33 cellular contexts compared by ENCODE assay signal in genomic region chr4:27121830-27122229, GRCh38.
"Had no signal": no experiment of that assay in that cellular context is flagged by ENCODE, and none has a peak within 500 bp of the region (broad histone marks: within the 10 kb centered on the region; RNA-seq: fewer than 3 reads in every experiment).

No MANE protein-coding gene starts in this region.

- DNase-seq: activated CD4-positive, alpha-beta memory T cell treated with anti-CD3 and anti-CD28 coated beads for 36 hours; activated CD4-positive, alpha-beta T cell treated with anti-CD3 and anti-CD28 coated beads for 36 hours; activated CD4-positive, alpha-beta T cell treated with anti-CD3 and anti-CD28 coated beads, Interleukin-2, amount 10 ng/mL, durations not matched to agents 7 days and 5 days; activated CD8-positive, alpha-beta memory T cell treated with anti-CD3 and anti-CD28 coated beads, Interleukin-2, amount 50 U/mL, for 4 hours; activated gamma-delta T cell treated with Interleukin-2 at 50 U/mL for 16 hours; activated naive CD4-positive, alpha-beta T cell treated with anti-CD3 and anti-CD28 coated beads for 36 hours; activated T-cell treated with anti-CD3 and anti-CD28 coated beads for 4 hours; activated T-cell treated with anti-CD3 and anti-CD28 coated beads, Interleukin-2, amount 50 U/mL, for 4 hours; adrenal gland; body of pancreas; caudate nucleus; cerebellar nuclear complex; Karpas-422; KBM-7; MG63; NCI-H1048; NCI-H1105 treated with DMSO at 0.1 percent for 48 hours; NCI-H1436; NCI-H1694; NCI-H1930; NCI-H345; NCI-H524 treated with DMSO at 0.1 percent for 48 hours; NK-92 treated with Interleukin-12 subunit alpha and Interleukin-12 subunit beta, amount 100 ng/mL, for 24 hours; PC-3; Peyer's patch; RPMI8226; SHP77 treated with DMSO at 0.1 percent for 48 hours; T-cell; T-helper 17 cell had no signal

- H3K4me3 Mint-ChIP-seq: activated CD4-positive, alpha-beta memory T cell treated with anti-CD3 and anti-CD28 coated beads for 36 hours; activated CD4-positive, alpha-beta T cell treated with anti-CD3 and anti-CD28 coated beads for 36 hours; activated CD4-positive, alpha-beta T cell treated with anti-CD3 and anti-CD28 coated beads, Interleukin-2, amount 10 ng/mL, durations not matched to agents 7 days and 5 days; activated naive CD4-positive, alpha-beta T cell treated with anti-CD3 and anti-CD28 coated beads for 36 hours; activated T-cell treated with anti-CD3 and anti-CD28 coated beads, Interleukin-2, amount 50 U/mL, for 4 hours; activated T-helper 1 cell treated with anti-CD3 and anti-CD28 coated beads, Interleukin-12 subunit alpha, Interleukin-12 subunit beta, Interleukin-2, Interleukin-4 antibody, amounts not matched to agents 30 ng/mL and 10 ng/mL and 1 ng/mL, durations not matched to agents 14 hours and 24 hours and 36 hours; T-cell; T-helper 17 cell had no signal

- H3K4me3 ChIP-seq: adrenal gland, body of pancreas, MG63, Peyer's patch had no signal

- H3K27ac ChIP-seq: adrenal gland, body of pancreas, Peyer's patch had no signal

- H3K4me1 Mint-ChIP-seq: activated CD4-positive, alpha-beta T cell treated with anti-CD3 and anti-CD28 coated beads for 36 hours; activated CD4-positive, alpha-beta T cell treated with anti-CD3 and anti-CD28 coated beads, Interleukin-2, amount 10 ng/mL, durations not matched to agents 7 days and 5 days; T-cell; T-helper 17 cell had no signal

- H3K4me1 ChIP-seq: adrenal gland, body of pancreas had no signal

- ATAC-seq: activated CD4-positive, alpha-beta T cell treated with anti-CD3 and anti-CD28 coated beads for 36 hours; activated CD4-positive, CD25-positive, alpha-beta regulatory T cell treated with anti-CD3 and anti-CD28 coated beads, Interleukin-2, amount 50 U/mL, for 24 hours; activated naive CD4-positive, alpha-beta T cell treated with anti-CD3 and anti-CD28 coated beads, Interleukin-2, amount 50 U/mL, for 72 hours; activated T-cell treated with anti-CD3 and anti-CD28 coated beads, Interleukin-2, amount 50 U/mL, for 4 hours; body of pancreas; PC-3; SK-N-SH treated with all-trans-retinoic acid at 6 μM for 48 hours; T-cell; T-helper 17 cell had no signal

- H3K9me3 Mint-ChIP-seq: activated CD4-positive, alpha-beta memory T cell treated with anti-CD3 and anti-CD28 coated beads for 36 hours; activated CD4-positive, alpha-beta T cell treated with anti-CD3 and anti-CD28 coated beads, Interleukin-2, amount 10 ng/mL, durations not matched to agents 7 days and 5 days; activated naive CD4-positive, alpha-beta T cell treated with anti-CD3 and anti-CD28 coated beads for 36 hours; activated T-cell treated with anti-CD3 and anti-CD28 coated beads, Interleukin-2, amount 50 U/mL, for 4 hours; activated T-helper 1 cell treated with anti-CD3 and anti-CD28 coated beads, Interleukin-12 subunit alpha, Interleukin-12 subunit beta, Interleukin-2, Interleukin-4 antibody, amounts not matched to agents 30 ng/mL and 10 ng/mL and 1 ng/mL, durations not matched to agents 14 hours and 24 hours and 36 hours had no signal

- H3K27me3 Mint-ChIP-seq: activated CD4-positive, alpha-beta memory T cell treated with anti-CD3 and anti-CD28 coated beads for 36 hours had no signal

- H3K36me3 Mint-ChIP-seq: activated CD4-positive, alpha-beta memory T cell treated with anti-CD3 and anti-CD28 coated beads for 36 hours; activated naive CD4-positive, alpha-beta T cell treated with anti-CD3 and anti-CD28 coated beads, Interleukin-2, amount 50 U/mL, for 72 hours; T-cell had no signal

- H3K9me3 ChIP-seq: adrenal gland, body of pancreas, MG63, Peyer's patch had no signal

- H3K27me3 ChIP-seq: adrenal gland, body of pancreas, MG63, Peyer's patch had no signal

- H3K27ac Mint-ChIP-seq: activated CD4-positive, alpha-beta memory T cell treated with anti-CD3 and anti-CD28 coated beads for 36 hours; activated CD4-positive, alpha-beta T cell treated with anti-CD3 and anti-CD28 coated beads for 36 hours; activated CD4-positive, alpha-beta T cell treated with anti-CD3 and anti-CD28 coated beads, Interleukin-2, amount 10 ng/mL, durations not matched to agents 7 days and 5 days; activated naive CD4-positive, alpha-beta T cell treated with anti-CD3 and anti-CD28 coated beads for 36 hours; activated naive CD4-positive, alpha-beta T cell treated with anti-CD3 and anti-CD28 coated beads, Interleukin-2, amount 50 U/mL, for 72 hours; activated T-helper 1 cell treated with anti-CD3 and anti-CD28 coated beads, Interleukin-12 subunit alpha, Interleukin-12 subunit beta, Interleukin-2, Interleukin-4 antibody, amounts not matched to agents 30 ng/mL and 10 ng/mL and 1 ng/mL, durations not matched to agents 14 hours and 24 hours and 36 hours; T-cell; T-helper 17 cell had no signal

- H3K36me3 ChIP-seq: adrenal gland, MG63, Peyer's patch had no signal
